Comparison of ENCODE assay signal across 15 cellular contexts in the genomic region with DNA sequence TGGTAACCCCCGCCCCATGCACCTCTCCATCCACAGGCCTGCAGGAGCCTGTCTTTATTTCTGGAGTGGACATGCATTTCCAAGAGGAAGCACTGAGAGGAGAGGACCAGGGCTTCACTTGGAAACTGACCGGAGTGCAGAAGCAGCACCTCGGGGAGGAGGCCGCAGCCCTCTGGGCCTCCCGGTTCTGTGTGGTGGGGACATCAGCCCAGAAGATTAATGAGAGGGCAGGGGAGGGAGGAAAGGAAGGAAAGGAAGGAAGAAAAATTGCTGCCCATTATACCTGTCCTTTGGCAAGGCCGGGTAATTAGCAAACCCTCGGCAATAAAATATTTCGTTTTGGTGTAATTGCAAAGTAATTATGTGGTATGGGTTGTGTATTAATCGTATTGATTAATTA.
DNase-seq lines count a peak whose midpoint lies in the region; ATAC-seq and TF ChIP-seq lines count a peak whose summit lies in the region.
"Had no signal": no experiment of that assay in that cellular context is flagged by ENCODE, and none has a peak within 500 bp of the region (broad histone marks: within the 10 kb centered on the region; RNA-seq: fewer than 3 reads in every experiment).

No MANE protein-coding gene starts in this region.

- H3K27ac ChIP-seq in body of pancreas (peak overlapping the region in 3 of 4 donors; percentile 5 to 21 (median 7)), rectal smooth muscle tissue (ENCODE audit: low read depth, low read length) (peak overlapping the region; percentile 51), brain microvascular endothelial cell (no peak overlapping the region)

- no peaks in the 10 kb centered on the region for H3K9me3 Mint-ChIP-seq in mesothelial cell of epicardium
- no peaks in the 10 kb centered on the region for H3K9me3 Mint-ChIP-seq in activated CD8-positive, alpha-beta memory T cell treated with anti-CD3 and anti-CD28 coated beads, Interleukin-2, amount 10 ng/mL, durations not matched to agents 7 days and 5 days (ENCODE audit: low read depth)
- H3K9me3 Mint-ChIP-seq: CD4-positive, alpha-beta T cell; H9 had no signal

- H3K36me3 ChIP-seq in body of pancreas (replicated peaks in 1 of 2; ENCODE audit: insufficient read depth in 1 of 2, low read depth in 2 of 2): no peaks in the 10 kb centered on the region
- no peaks in the 10 kb centered on the region for H3K36me3 ChIP-seq in rectal smooth muscle tissue (ENCODE audit: control insufficient read depth, insufficient read depth, low read length)
- H3K36me3 ChIP-seq in brain microvascular endothelial cell (replicated peaks): no peaks in the 10 kb centered on the region

- no peaks in the 10 kb centered on the region for H3K9me3 ChIP-seq in body of pancreas

- H3K27me3 ChIP-seq in body of pancreas: no peaks in the 10 kb centered on the region
- H3K27me3 ChIP-seq in rectal smooth muscle tissue (ENCODE audit: control insufficient read depth, insufficient read depth, low read length): no peaks in the 10 kb centered on the region
- peaks cover 58% of the 10 kb centered on the region for H3K27me3 ChIP-seq in brain microvascular endothelial cell (replicated peaks)

- in situ Hi-C loops in brain microvascular endothelial cell (cut with HindIII; ENCODE audit: low pct_ligation_motif_present, low sequenced_read_pairs): no loop called here

- 45 to 47% methylated on average over 9 of the region's 9 CpGs for WGBS in body of pancreas, 2 donors

- CTCF ChIA-PET in activated CD8-positive, alpha-beta memory T cell treated with anti-CD3 and anti-CD28 coated beads, Interleukin-2, amount 10 ng/mL, durations not matched to agents 7 days and 5 days (lab: Charles Lee): interaction anchor here (0.9 kb wide), 1 partner anchor 9 kb away, joined by 3 read pairs; no protein-coding TSS in a partner anchor

- DNase-seq in NCI-H1417 treated with DMSO at 0.1 percent for 48 hours (lab: John Stamatoyannopoulos, UW) (peak; percentile 23), body of pancreas (no peak), mesothelial cell of epicardium (ENCODE audit: low spot score in 2 of 2, unreplicated experiment in 2 of 2) (no peak), NCI-H526 treated with DMSO at 0.1 percent for 48 hours (lab: John Stamatoyannopoulos, UW) (no peak), brain microvascular endothelial cell (no peak), NCI-H446 (lab: John Stamatoyannopoulos, UW) (no peak)
- no peak for DNase-seq in activated CD8-positive, alpha-beta memory T cell treated with anti-CD3 and anti-CD28 coated beads, Interleukin-2, amount 10 ng/mL, durations not matched to agents 7 days and 5 days
- DNase-seq: C1 segment of cervical spinal cord; CD4-positive, alpha-beta T cell; DMS79 treated with DMSO at 0.1 percent for 48 hours; EL; GOT3; H9 had no signal

- H3K4me1 ChIP-seq in body of pancreas (peaks cover 5% of the 10 kb centered on the region), rectal smooth muscle tissue (ENCODE audit: control insufficient read depth, insufficient read depth, low read length) (peaks cover 6% of the 10 kb centered on the region)

- TF ChIP-seq CTCF in body of pancreas (IDR thresholded peaks at IDR 0.05): no peak
- no peak for TF ChIP-seq CTCF in mesothelial cell of epicardium (IDR thresholded peaks at IDR 0.05; ENCODE audit: unreplicated experiment)
- no peak for TF ChIP-seq CTCF in brain microvascular endothelial cell (IDR thresholded peaks at IDR 0.05; ENCODE audit: low read depth, low read length, missing control alignments)

- no peak overlapping the region for H3K9ac ChIP-seq in rectal smooth muscle tissue (ENCODE audit: low read length)

- intact Hi-C loops in body of pancreas (cut with DNase I): no loop called here

- peaks cover 8% of the 10 kb centered on the region for H3K4me1 Mint-ChIP-seq in mesothelial cell of epicardium
- peaks cover 12% of the 10 kb centered on the region for H3K4me1 Mint-ChIP-seq in activated CD8-positive, alpha-beta memory T cell treated with anti-CD3 and anti-CD28 coated beads, Interleukin-2, amount 10 ng/mL, durations not matched to agents 7 days and 5 days
- H3K4me1 Mint-ChIP-seq: B cell had no signal

- no peak overlapping the region for H3K4me3 Mint-ChIP-seq in mesothelial cell of epicardium
- no peak overlapping the region for H3K4me3 Mint-ChIP-seq in activated CD8-positive, alpha-beta memory T cell treated with anti-CD3 and anti-CD28 coated beads, Interleukin-2, amount 10 ng/mL, durations not matched to agents 7 days and 5 days
- H3K4me3 Mint-ChIP-seq: B cell; CD4-positive, alpha-beta T cell; H9 had no signal

- ATAC-seq in body of pancreas: peak; percentile 18
- no peak for ATAC-seq in activated CD8-positive, alpha-beta memory T cell treated with anti-CD3 and anti-CD28 coated beads, Interleukin-2, amount 10 ng/mL, durations not matched to agents 7 days and 5 days

- H3K4me3 ChIP-seq in body of pancreas (no peak overlapping the region), rectal smooth muscle tissue (ENCODE audit: low read length) (no peak overlapping the region), brain microvascular endothelial cell (ENCODE audit: low read depth, low read length) (no peak overlapping the region)

- H3K27ac Mint-ChIP-seq in mesothelial cell of epicardium: peak overlapping the region; percentile 83
- H3K27ac Mint-ChIP-seq in activated CD8-positive, alpha-beta memory T cell treated with anti-CD3 and anti-CD28 coated beads, Interleukin-2, amount 10 ng/mL, durations not matched to agents 7 days and 5 days: no peak overlapping the region
- H3K27ac Mint-ChIP-seq: B cell; CD4-positive, alpha-beta T cell; H9 had no signal

- no peaks in the 10 kb centered on the region for H3K27me3 Mint-ChIP-seq in mesothelial cell of epicardium (ENCODE audit: low read depth)
- H3K27me3 Mint-ChIP-seq in activated CD8-positive, alpha-beta memory T cell treated with anti-CD3 and anti-CD28 coated beads, Interleukin-2, amount 10 ng/mL, durations not matched to agents 7 days and 5 days: peaks cover 61% of the 10 kb centered on the region
- H3K27me3 Mint-ChIP-seq: CD4-positive, alpha-beta T cell had no signal

- no peaks in the 10 kb centered on the region for H3K36me3 Mint-ChIP-seq in mesothelial cell of epicardium
- no peaks in the 10 kb centered on the region for H3K36me3 Mint-ChIP-seq in activated CD8-positive, alpha-beta memory T cell treated with anti-CD3 and anti-CD28 coated beads, Interleukin-2, amount 10 ng/mL, durations not matched to agents 7 days and 5 days

- no peak for TF ChIP-seq POLR2A in body of pancreas (IDR thresholded peaks at IDR 0.05)
